Comparison of ENCODE assay signal across 8 cellular contexts in genomic region chr7:100080895-100081534, GRCh38. TPM values are rescaled to one million over a fixed set of nuclear protein-coding genes. Genes with fewer than 3 reads are reported as not detected.
A peak's percentile ranks its signal among the peaks of the same experiment; 100 is the strongest.
DNase-seq lines count a peak whose midpoint lies in the region; ATAC-seq and TF ChIP-seq lines count a peak whose summit lies in the region.

No MANE protein-coding gene starts in this region.

- POLR2A ChIA-PET in Panc1 (lab: Charles Lee): interaction anchor here (0.7 kb wide), 1 partner anchor 11 kb away, joined by 5 read pairs; no protein-coding TSS in a partner anchor

- peaks cover 9% of the 10 kb centered on the region for H3K4me1 ChIP-seq in Panc1 (ENCODE audit: control insufficient read depth, insufficient read depth, low read length)
- peaks cover 17% of the 10 kb centered on the region for H3K4me1 ChIP-seq in osteoblast (ENCODE audit: insufficient read depth, low read length)

- H2AFZ ChIP-seq in osteoblast (ENCODE audit: low read length): peak overlapping the region; percentile 73

- no peaks in the 10 kb centered on the region for H3K27me3 ChIP-seq in Panc1 (ENCODE audit: control insufficient read depth, insufficient read depth, low read length)
- H3K27me3 ChIP-seq in osteoblast (ENCODE audit: insufficient read depth, low read length): no peaks in the 10 kb centered on the region

- H3K4me2 ChIP-seq in osteoblast (ENCODE audit: insufficient read depth, low read length): peak overlapping the region; percentile 100

- peaks cover 21% of the 10 kb centered on the region for H4K20me1 ChIP-seq in osteoblast (ENCODE audit: insufficient read depth, low read length)

- BruUV-seq in Panc1 (replicated peaks; lab: Mats Ljungman, UMichigan): TSS peak; percentile 83

- peaks cover 52% of the 10 kb centered on the region for H3K79me2 ChIP-seq in osteoblast (ENCODE audit: insufficient read depth, low read length)

- peak overlapping the region; percentile 91 for H3K27ac ChIP-seq in Panc1 (ENCODE audit: low read length)
- H3K27ac ChIP-seq in epithelial cell of prostate: peak overlapping the region; percentile 59
- H3K27ac ChIP-seq in osteoblast (ENCODE audit: low read depth, low read length): peak overlapping the region; percentile 82

- ATAC-seq in GM19438 (IDR thresholded peaks at IDR 0.05; ENCODE audit: low read depth, unreplicated experiment) (peak; percentile 22), Panc1 (peak; percentile 6)

- H3K9me3 ChIP-seq in Panc1 (ENCODE audit: control insufficient read depth, insufficient read depth, low read depth, low read length) (peaks cover 10% of the 10 kb centered on the region; the same call in 1 of the 2 replicates), osteoblast (ENCODE audit: low read depth, low read length) (no peaks in the 10 kb centered on the region)

- intact Hi-C loops in Panc1 (cut with micrococcal nuclease; ENCODE audit: unreplicated experiment): loop anchor here (10.0 kb wide), 1 partner anchor 86 kb away; no protein-coding TSS in a partner anchor

- in situ Hi-C loops in Panc1 (cut with HindIII; ENCODE audit: low pct_unique_long_range_greater_than_20kb, low sequenced_read_pairs): no loop called here

- DNase-seq in AG10803 (ENCODE audit: low read depth) (peak; percentile 8), Panc1 (ENCODE audit: low read depth, low spot score) (no peak), epithelial cell of prostate (ENCODE audit: low read depth, low spot score) (no peak), osteoblast (ENCODE audit: insufficient read length, low spot score, missing footprints) (no peak), middle frontal gyrus (ENCODE audit: extremely low spot score, low spot score) (no peak), SKM-1 (lab: John Stamatoyannopoulos, UW; ENCODE audit: unreplicated experiment) (no peak), putamen (ENCODE audit: low spot score) (no peak)

- H3K4me3 ChIP-seq in AG10803 (ENCODE audit: low read length) (peak overlapping the region; percentile 94), Panc1 (ENCODE audit: low read depth in 2 of 2, low read length in 2 of 2) (peak overlapping the region; percentile 76 to 99), osteoblast (ENCODE audit: insufficient read depth, low read length) (peak overlapping the region; percentile 84)

- CTCF ChIA-PET in Panc1 (lab: Charles Lee): no interaction called here

- peaks cover 12% of the 10 kb centered on the region for H3K36me3 ChIP-seq in Panc1 (ENCODE audit: control insufficient read depth, insufficient read depth, low read length)
- peaks cover 27% of the 10 kb centered on the region for H3K36me3 ChIP-seq in osteoblast (ENCODE audit: insufficient read depth, low read length)

- TF ChIP-seq CTCF in AG10803 (conservative IDR thresholded peaks at IDR 0.05; ENCODE audit: low read length): no peak
- TF ChIP-seq CTCF in Panc1 (IDR thresholded peaks at IDR 0.05): no peak
- no peak for TF ChIP-seq CTCF in osteoblast (IDR thresholded peaks at IDR 0.05; ENCODE audit: extremely low read depth, low read depth, low read length)

RNA-seq across cellular contexts. Expression of gene ZNF3, which starts 0.5 kb away (rescaled TPM):
- total RNA-seq in Panc1 (2021; ENCODE audit: unreplicated experiment) (32.9 TPM), osteoblast (30.4 and 33.9 TPM in 2 replicates)
- polyA plus RNA-seq in Panc1 (2012; ENCODE audit: insufficient read length): 22.0 TPM

RNA-seq across cellular contexts. Expression of gene COPS6, which starts 7.8 kb away (rescaled TPM):
- total RNA-seq in Panc1 (2021; ENCODE audit: unreplicated experiment): 182 TPM
- 323 TPM for polyA plus RNA-seq in Panc1 (2012; ENCODE audit: insufficient read length)
- total RNA-seq in osteoblast: 42.4 and 45.6 TPM in 2 replicates

RNA-seq across cellular contexts. Expression of gene MCM7, which starts 20.2 kb away (rescaled TPM):
- 258 TPM for total RNA-seq in Panc1 (2021; ENCODE audit: unreplicated experiment)
- polyA plus RNA-seq in Panc1 (2012; ENCODE audit: insufficient read length): 204 TPM
- total RNA-seq in osteoblast: 28.6 and 31.2 TPM in 2 replicates

RNA-seq across cellular contexts. Expression of gene AP4M1, which starts 20.4 kb away (rescaled TPM):
- total RNA-seq in Panc1 (2021; ENCODE audit: unreplicated experiment): 42.6 TPM
- 48.0 TPM for polyA plus RNA-seq in Panc1 (2012; ENCODE audit: insufficient read length)
- total RNA-seq in osteoblast: 19.5 and 20.0 TPM in 2 replicates

RNA-seq across cellular contexts. Expression of gene ZSCAN21, which starts 31.4 kb away (rescaled TPM):
- total RNA-seq in Panc1 (2021; ENCODE audit: unreplicated experiment) (13.4 TPM), osteoblast (9.8 and 10.9 TPM in 2 replicates)
- 6.9 TPM for polyA plus RNA-seq in Panc1 (2012; ENCODE audit: insufficient read length)
